In the genomic region with DNA sequence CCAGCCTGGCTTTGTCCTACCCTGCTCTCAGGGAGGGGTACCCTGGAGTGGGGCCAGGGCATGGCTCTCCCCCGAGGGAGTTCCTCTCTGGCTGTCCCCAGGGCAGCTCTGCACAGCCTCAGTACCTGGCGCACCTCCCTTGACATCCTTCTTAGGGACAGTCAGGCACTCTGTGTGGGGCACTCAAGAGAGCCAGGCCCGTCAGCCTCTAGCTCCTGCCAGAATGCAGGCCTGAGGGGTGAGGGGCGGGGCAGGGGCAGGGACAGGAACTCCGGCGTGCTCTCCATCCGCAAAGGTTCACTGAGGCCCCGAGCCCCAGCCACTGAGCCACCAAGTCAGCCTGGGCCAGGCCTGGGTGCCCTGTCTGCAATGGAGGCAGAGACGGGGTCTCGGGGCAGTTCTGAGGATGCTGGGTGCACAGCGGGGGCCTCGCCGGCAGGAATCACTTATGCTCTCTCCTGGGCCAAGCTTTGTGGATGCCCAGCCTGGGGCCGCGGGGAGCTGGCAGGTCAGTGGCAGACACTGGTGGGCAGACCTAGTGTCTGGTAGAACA, we compare ENCODE assay signal across 8 cellular contexts. TPM values are rescaled to one million over a fixed set of nuclear protein-coding genes. Genes with fewer than 3 reads are reported as not detected.
DNase-seq lines count a peak whose midpoint lies in the region; ATAC-seq and TF ChIP-seq lines count a peak whose summit lies in the region.

No MANE protein-coding gene starts in this region.

- peak overlapping the region; percentile 50 to 98 (median 85) for H3K27ac ChIP-seq in BLaER1 treated with 17β-estradiol and CSF1 and Interleukin-3, amounts not matched to agents 10 nM and 100 nM
- H3K27ac ChIP-seq in OCI-LY1 (ENCODE audit: low read depth, low read length, poor library complexity, severe bottlenecking), result peak overlapping the region; percentile 91
- H3K27ac ChIP-seq in esophagus squamous epithelium, result peak overlapping the region; percentile 60 to 87 (median 75)
- peak overlapping the region; percentile 71 to 95 (median 87) for H3K27ac ChIP-seq in spleen

- DNase-seq in esophagus squamous epithelium (lab: John Stamatoyannopoulos, UW) (no peak), spleen (peak; percentile 88), T1000 (lab: John Stamatoyannopoulos, UW) (no peak), NCI-H69 (lab: John Stamatoyannopoulos, UW) (no peak)
- DNase-seq in stimulated activated CD4-positive, alpha-beta T cell treated with anti-CD3 and anti-CD28 coated beads, Interleukin-4, amount 100 ng/mL, for 4 hours, result no peak

- TF ChIP-seq CTCF in OCI-LY1 (IDR thresholded peaks at IDR 0.05; ENCODE audit: low read length) (no peak), esophagus squamous epithelium (IDR thresholded peaks at IDR 0.05) (no peak), spleen (IDR thresholded peaks at IDR 0.05 in 8 of 11, conservative IDR thresholded peaks at IDR 0.05 in 3 of 11) (no peak)

- H3K9me3 ChIP-seq in BLaER1 treated with 17β-estradiol and CSF1 and Interleukin-3, amounts not matched to agents 10 nM and 100 nM (replicated peaks in 1 of 11), result peaks cover 0 to 18% (median 15%) of the 10 kb centered on the region in 11 experiments; a peak in 18 of 22 replicates
- no peaks in the 10 kb centered on the region for H3K9me3 ChIP-seq in OCI-LY1 (ENCODE audit: low read length)
- H3K9me3 ChIP-seq in esophagus squamous epithelium, result no peaks in the 10 kb centered on the region
- no peaks in the 10 kb centered on the region for H3K9me3 ChIP-seq in spleen

- H3F3A ChIP-seq in OCI-LY1 (ENCODE audit: insufficient read depth, low read length), result 0 out of 2 replicates have a peak, but pooled peaks cover 5% of the 10 kb centered on the region

- H3K4me1 ChIP-seq in BLaER1 treated with 17β-estradiol and CSF1 and Interleukin-3, amounts not matched to agents 10 nM and 100 nM, result peaks cover 55 to 93% (median 75%) of the 10 kb centered on the region in 10 experiments
- peaks cover 38% of the 10 kb centered on the region for H3K4me1 ChIP-seq in OCI-LY1 (ENCODE audit: insufficient read depth, low read length, severe bottlenecking)
- peaks cover 23 to 44% (median 33%) of the 10 kb centered on the region in 3 donors for H3K4me1 ChIP-seq in esophagus squamous epithelium
- H3K4me1 ChIP-seq in spleen, result peaks cover 21 to 44% (median 35%) of the 10 kb centered on the region in 6 donors

- H3K27me3 ChIP-seq in BLaER1 treated with 17β-estradiol and CSF1 and Interleukin-3, amounts not matched to agents 10 nM and 100 nM, result no peaks in the 10 kb centered on the region
- H3K27me3 ChIP-seq in OCI-LY1 (ENCODE audit: insufficient read depth, low read length), result no peaks in the 10 kb centered on the region
- H3K27me3 ChIP-seq in esophagus squamous epithelium, result no peaks in the 10 kb centered on the region
- no peaks in the 10 kb centered on the region for H3K27me3 ChIP-seq in spleen (replicated peaks in 1 of 7)

- H3K36me3 ChIP-seq in BLaER1 treated with 17β-estradiol and CSF1 and Interleukin-3, amounts not matched to agents 10 nM and 100 nM, result peaks cover 23 to 43% (median 36%) of the 10 kb centered on the region in 11 experiments
- H3K36me3 ChIP-seq in OCI-LY1 (ENCODE audit: insufficient read depth, low read length) (peaks cover 21% of the 10 kb centered on the region), esophagus squamous epithelium (peaks cover 0 to 44% (median 9%) of the 10 kb centered on the region in 3 donors), spleen (peaks cover 0 to 28% (median 14%) of the 10 kb centered on the region in 6 donors)

- WGBS in esophagus squamous epithelium, 2 donors, result 0 to 20% methylated on average over 1 to 2 of the region's 15 CpGs
- WGBS in spleen, 5 donors, result 4 to 15% (median 10%) methylated on average over 2 to 15 of the region's 15 CpGs

- no peaks in the 10 kb centered on the region for H3K79me2 ChIP-seq in OCI-LY1 (ENCODE audit: insufficient read depth, low read length)

- peak overlapping the region; percentile 75 to 89 (median 81) for H3K9ac ChIP-seq in BLaER1 treated with 17β-estradiol and CSF1 and Interleukin-3, amounts not matched to agents 10 nM and 100 nM
- H3K9ac ChIP-seq in OCI-LY1 (ENCODE audit: low read length), result peak overlapping the region; percentile 66

- TF ChIP-seq POLR2A in esophagus squamous epithelium (IDR thresholded peaks at IDR 0.05) (no peak), spleen (IDR thresholded peaks at IDR 0.05) (no peak)

- ATAC-seq in GM21360 (IDR thresholded peaks at IDR 0.05; ENCODE audit: unreplicated experiment), result peak; percentile 1

- no peaks in the 10 kb centered on the region for H3K9me2 ChIP-seq in OCI-LY1 (ENCODE audit: low read depth, low read length)

- peak overlapping the region; percentile 95 to 100 (median 99) for H3K4me2 ChIP-seq in BLaER1 treated with 17β-estradiol and CSF1 and Interleukin-3, amounts not matched to agents 10 nM and 100 nM
- peak overlapping the region; percentile 78 for H3K4me2 ChIP-seq in OCI-LY1 (ENCODE audit: low read length)

- intact Hi-C loops in esophagus squamous epithelium (cut with DNase I) (no loop called here), spleen (cut with DNase I; ENCODE audit: low total_unique reads) (no loop called here)

- H4K20me1 ChIP-seq in BLaER1 treated with 17β-estradiol and CSF1 and Interleukin-3, amounts not matched to agents 10 nM and 100 nM, result peaks cover 0 to 29% (median 0%) of the 10 kb centered on the region in 11 experiments; a peak in 6 of 22 replicates
- no peaks in the 10 kb centered on the region for H4K20me1 ChIP-seq in OCI-LY1 (ENCODE audit: insufficient read depth, low read length)

- no peak overlapping the region for H2AFZ ChIP-seq in OCI-LY1 (ENCODE audit: low read length)

- H3K4me3 ChIP-seq in BLaER1 treated with 17β-estradiol and CSF1 and Interleukin-3, amounts not matched to agents 10 nM and 100 nM, result peak overlapping the region; percentile 53 to 81 (median 65)
- H3K4me3 ChIP-seq in OCI-LY1 (ENCODE audit: low read depth, low read length, poor library complexity, severe bottlenecking) (peak overlapping the region; percentile 64), esophagus squamous epithelium (peak overlapping the region; percentile 11 to 64 (median 42)), spleen (peak overlapping the region; percentile 31 to 80 (median 61))

RNA-seq across cellular contexts. Expression of a gene that starts 10.1 kb away (rescaled TPM):
- total RNA-seq in esophagus squamous epithelium (10 to 100 TPM in 3 of 4 donors, 1 to 10 TPM in 1; 8.0 to 13.2 (median 12.2) TPM), spleen (10 to 100 TPM; 33.1 to 45.8 (median 41.0) TPM)
- polyA plus RNA-seq in spleen, result 10 to 100 TPM; 15.2 to 24.6 (median 15.2) TPM
